16 cellular contexts compared by ENCODE assay signal in the genomic region with DNA sequence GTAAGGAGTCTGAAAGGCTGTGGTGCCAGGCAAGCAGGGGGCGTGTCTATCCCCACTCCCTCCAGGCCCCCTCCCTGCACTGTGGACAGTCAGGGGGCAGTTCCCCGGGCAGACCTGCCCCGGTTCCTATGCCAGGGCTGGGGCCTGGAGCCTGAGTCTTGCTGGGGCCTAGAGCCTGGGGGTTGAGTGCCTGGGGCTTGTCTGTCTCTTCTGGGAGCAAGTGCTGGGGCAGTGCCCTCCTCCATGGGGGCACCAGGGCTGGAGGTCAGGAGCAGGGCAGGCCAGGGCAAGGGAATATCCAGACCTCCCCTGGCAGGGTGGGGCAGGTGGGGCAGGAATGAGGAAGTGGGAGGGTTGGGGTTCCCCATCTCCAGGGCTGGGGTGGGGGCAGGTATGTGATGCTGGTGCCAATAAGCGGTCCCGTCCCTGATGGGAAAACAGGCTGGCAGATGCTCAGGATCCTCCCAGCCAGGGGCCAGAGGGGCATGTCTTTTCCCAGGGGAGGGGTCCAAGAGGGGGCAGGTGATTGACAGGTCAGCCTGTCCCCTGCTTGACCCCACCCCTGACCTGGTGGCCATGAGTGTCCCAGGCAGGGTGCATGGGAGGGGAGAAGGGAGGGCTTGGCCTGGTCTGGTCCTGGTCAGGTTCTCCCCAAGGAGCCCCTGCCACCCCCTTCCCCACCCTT. TPM values are rescaled to one million over a fixed set of nuclear protein-coding genes. Genes with fewer than 3 reads are reported as not detected.
DNase-seq lines count a peak whose midpoint lies in the region; ATAC-seq, FAIRE-seq and TF ChIP-seq lines count a peak whose summit lies in the region.
"Had no signal": no experiment of that assay in that cellular context is flagged by ENCODE, and none has a peak within 500 bp of the region (broad histone marks: within the 10 kb centered on the region; RNA-seq: fewer than 3 reads in every experiment).

No MANE protein-coding gene starts in this region.

- TF ChIP-seq POLR2A in GM18526 (IDR thresholded peaks at IDR 0.05; ENCODE audit: extremely low read depth, insufficient read length) (peak; percentile 16), HepG2 (IDR thresholded peaks at IDR 0.05; ENCODE audit: insufficient read depth in 1 of 2, low read depth in 2 of 2, low read length in 2 of 2) (peak in 1 of 2 experiments; percentile 26; a peak in 1 of 4 replicates), stomach (IDR thresholded peaks at IDR 0.05) (no peak)

- no TSS peak for BruUV-seq in HepG2 (replicated peaks; lab: Mats Ljungman, UMichigan)

- H3K27me3 ChIP-seq in HepG2 (ENCODE audit: control insufficient read depth in 1 of 2, insufficient read depth in 2 of 2, low read length in 2 of 2): no peaks in the 10 kb centered on the region
- no peaks in the 10 kb centered on the region for H3K27me3 ChIP-seq in stomach

- H3K9me3 ChIP-seq in HepG2 (ENCODE audit: low read length) (no peaks in the 10 kb centered on the region), stomach (no peaks in the 10 kb centered on the region)
- H3K9me3 ChIP-seq: esophagus muscularis mucosa, prostate gland had no signal

- FAIRE-seq in HepG2 (lab: Jason Lieb, UNC): no peak
- FAIRE-seq: TTC549 had no signal

- intact Hi-C loops in HepG2 (cut with micrococcal nuclease; ENCODE audit: unreplicated experiment) (no loop called here), stomach (cut with DNase I; ENCODE audit: low total_unique reads) (no loop called here)

- peaks cover 5% of the 10 kb centered on the region; the same call in 1 of the 2 replicates for H4K20me1 ChIP-seq in HepG2 (ENCODE audit: insufficient read depth, low read length)

- no peak overlapping the region for H2AFZ ChIP-seq in HepG2 (ENCODE audit: low read length)

- in situ Hi-C loops in HepG2 (cut with HindIII; ENCODE audit: extremely low pct_ligation_motif_present, low pct_unique_long_range_greater_than_20kb): no loop called here

- no peak overlapping the region for H3K4me2 ChIP-seq in HepG2 (ENCODE audit: low read depth, low read length)

- no peak overlapping the region for H3K4me3 ChIP-seq in HepG2 (replicated peaks in 1 of 3; ENCODE audit: insufficient read depth in 1 of 3, low read depth in 2 of 3, low read length in 3 of 3)
- no peak overlapping the region for H3K4me3 ChIP-seq in stomach
- H3K4me3 ChIP-seq: esophagus muscularis mucosa, prostate gland had no signal

- DNase-seq in RPMI8226: peak; percentile 78
- DNase-seq in HepG2 (ENCODE audit: low spot score): no peak
- DNase-seq in stomach: no peak
- no peak for DNase-seq in NCI-H748 (lab: John Stamatoyannopoulos, UW; ENCODE audit: unreplicated experiment)
- DNase-seq in activated effector memory CD4-positive, alpha-beta T cell treated with Interleukin-2 at 50 U/mL for 16 hours: no peak
- DNase-seq: CD8-positive, alpha-beta T cell; stimulated activated CD4-positive, alpha-beta T cell treated with anti-CD3 and anti-CD28 coated beads, Interleukin-4, amount 100 ng/mL, for 24 hours; stimulated activated naive CD8-positive, alpha-beta T cell treated with anti-CD3 and anti-CD28 coated beads, Interleukin-15, Interleukin-2, amounts not matched to agents 100 U/mL and 50 U/mL, for 24 hours had no signal

- TF ChIP-seq RAD21 in HepG2 (CRISPR knock-in tag; IDR thresholded peaks at IDR 0.05): no peak

- peaks cover 2 to 5% of the 10 kb centered on the region in 2 experiments; a peak in 1 of 5 replicates for H3K36me3 ChIP-seq in HepG2 (replicated peaks in 1 of 2; ENCODE audit: control insufficient read depth in 1 of 2, insufficient read depth in 2 of 2, low read length in 2 of 2)
- no peaks in the 10 kb centered on the region for H3K36me3 ChIP-seq in stomach
- H3K36me3 ChIP-seq: esophagus muscularis mucosa, prostate gland had no signal

- CTCF ChIA-PET in HepG2 (lab: Yijun Ruan, JAX; ENCODE audit: low intra/inter-chr PET ratio, low total read pairs): no interaction called here

- TF ChIP-seq EP300 in HepG2 (IDR thresholded peaks at IDR 0.05; ENCODE audit: low read depth in 2 of 2, low read length in 2 of 2): no peak
- TF ChIP-seq EP300 in HepG2 (CRISPR knock-in tag; IDR thresholded peaks at IDR 0.05; ENCODE audit: borderline replicate concordance): no peak
- no peak for TF ChIP-seq EP300 in stomach (IDR thresholded peaks at IDR 0.05)

- ATAC-seq in HepG2 (no peak), GM21619 (IDR thresholded peaks at IDR 0.05; ENCODE audit: unreplicated experiment) (no peak)
- ATAC-seq: activated naive CD4-positive, alpha-beta T cell treated with anti-CD3 and anti-CD28 coated beads, Interleukin-2, amount 50 U/mL, for 72 hours; CD8-positive, alpha-beta T cell; stimulated activated naive CD8-positive, alpha-beta T cell treated with anti-CD3 and anti-CD28 coated beads, Interleukin-15, Interleukin-2, amounts not matched to agents 100 U/mL and 50 U/mL, for 24 hours had no signal

- H3K27ac ChIP-seq in HepG2 (ENCODE audit: extremely low read length, insufficient read depth, low read length): peak overlapping the region; percentile 13
- peak overlapping the region; percentile 65 to 80 (median 78) for H3K27ac ChIP-seq in stomach
- H3K27ac ChIP-seq: prostate gland had no signal

- H3K4me1 ChIP-seq in HepG2 (ENCODE audit: insufficient read depth, low read length): peaks cover 95% of the 10 kb centered on the region
- H3K4me1 ChIP-seq in stomach: peaks cover 42 to 71% (median 55%) of the 10 kb centered on the region in 4 donors
- H3K4me1 ChIP-seq: prostate gland had no signal

- no peaks in the 10 kb centered on the region for H3K79me2 ChIP-seq in HepG2 (ENCODE audit: insufficient read depth, low read length)

- POLR2A ChIA-PET in HepG2 (lab: Yijun Ruan, JAX): interaction anchor here (1.3 to 5.9 kb wide), 3 partner anchors 11 to 16 kb away, joined by 3 to 55 read pairs (median 5); no protein-coding TSS in a partner anchor

- TF ChIP-seq CTCF in HepG2 (CRISPR knock-in tag; IDR thresholded peaks at IDR 0.05): no peak
- TF ChIP-seq CTCF in stomach (IDR thresholded peaks at IDR 0.05): no peak

- 56% methylated on average over 3 of the region's 5 CpGs for WGBS in HepG2 (ENCODE audit: low lambda C conversion rate)
- 33 to 81% (median 54%) methylated on average over 2 to 5 of the region's 5 CpGs for WGBS in stomach, 5 donors

- H3K9ac ChIP-seq in HepG2 (ENCODE audit: insufficient read depth, low read depth, low read length): no peak overlapping the region

RNA-seq across cellular contexts. Expression of gene TNFAIP2, which starts 11.8 kb away (rescaled TPM):
- total RNA-seq in HepG2 (2016; rRNA removed; fragmentation: Illumina TruSeq; extraction: Trizol) (0.45 and 0.46 TPM in 2 replicates), stomach (100 to 1,000 TPM in 2 of 5 donors, 10 to 100 TPM in 3; 30.7 to 279 (median 48.7) TPM)
- not detected in 2 replicates for total RNA-seq in HepG2 (2016; cell fraction: cytosol; rRNA removed; fragmentation: Illumina TruSeq; extraction: Trizol; ENCODE audit: low read depth)
- total RNA-seq in HepG2 (2016; cell fraction: insoluble cytoplasmic fraction; rRNA removed; fragmentation: Illumina TruSeq; extraction: Trizol): 0.45 and 0.67 TPM in 2 replicates
- 0.31 and 0.40 TPM in 2 replicates for total RNA-seq in HepG2 (2016; cell fraction: membrane; rRNA removed; fragmentation: Illumina TruSeq; extraction: Trizol)
- 0.34 and 0.94 TPM in 2 replicates for total RNA-seq in HepG2 (2016; cell fraction: nucleus; rRNA removed; fragmentation: Illumina TruSeq; extraction: Trizol)
- polyA plus RNA-seq in HepG2 (2011; rRNA removed) (0.91 and 1.5 TPM in 2 replicates), stomach (100 to 1,000 TPM in 1 of 3 donors, 10 to 100 TPM in 2; 63.8 to 211 (median 82.2) TPM)
- 0.28 and 0.81 TPM in 2 replicates for polyA plus RNA-seq in HepG2 (2011; cell fraction: cytosol; rRNA removed)
- polyA plus RNA-seq in HepG2 (2011; cell fraction: nucleus; rRNA removed): 7.5 and 18.0 TPM in 2 replicates
- 0.36 and 0.61 TPM in 2 replicates for polyA plus RNA-seq in HepG2 (2012)
- not detected in 2 replicates for polyA plus RNA-seq in HepG2 (2016; cell fraction: cytosol; fragmentation: Illumina TruSeq; extraction: Trizol; ENCODE audit: low read depth)
- polyA plus RNA-seq in HepG2 (2016; cell fraction: insoluble cytoplasmic fraction; fragmentation: Illumina TruSeq; extraction: Trizol; ENCODE audit: low read depth): 0.16 and 0.42 TPM in 2 replicates
- 0.18 and 0.23 TPM in 2 replicates for polyA plus RNA-seq in HepG2 (2016; cell fraction: membrane; fragmentation: Illumina TruSeq; extraction: Trizol; ENCODE audit: low read depth)
- 0.83 and 1.8 TPM in 2 replicates for polyA plus RNA-seq in HepG2 (2016; cell fraction: nucleus; fragmentation: Illumina TruSeq; extraction: Trizol; ENCODE audit: insufficient read depth, low read depth)
- polyA minus RNA-seq in HepG2 (2011; rRNA and poly(A)+ RNA removed; ENCODE audit: low replicate concordance): 2.4 and 123 TPM in 2 replicates
- polyA minus RNA-seq in HepG2 (2011; cell fraction: cytosol; rRNA and poly(A)+ RNA removed): 0.79 and 1.2 TPM in 2 replicates
- 1.5 and 2.1 TPM in 2 replicates for polyA minus RNA-seq in HepG2 (2011; cell fraction: nucleus; rRNA and poly(A)+ RNA removed)

RNA-seq across cellular contexts. Expression of gene EXOC3L4, which starts 16.9 kb away (rescaled TPM):
- total RNA-seq in HepG2 (2016; rRNA removed; fragmentation: Illumina TruSeq; extraction: Trizol) (11.3 and 27.0 TPM in 2 replicates), stomach (10 to 100 TPM in 3 of 5 donors, 1 to 10 TPM in 2; 1.3 to 82.8 (median 38.5) TPM)
- 6.3 and 6.7 TPM in 2 replicates for total RNA-seq in HepG2 (2016; cell fraction: cytosol; rRNA removed; fragmentation: Illumina TruSeq; extraction: Trizol; ENCODE audit: low read depth)
- total RNA-seq in HepG2 (2016; cell fraction: insoluble cytoplasmic fraction; rRNA removed; fragmentation: Illumina TruSeq; extraction: Trizol): 9.0 and 28.6 TPM in 2 replicates
- 11.1 and 11.5 TPM in 2 replicates for total RNA-seq in HepG2 (2016; cell fraction: membrane; rRNA removed; fragmentation: Illumina TruSeq; extraction: Trizol)
- total RNA-seq in HepG2 (2016; cell fraction: nucleus; rRNA removed; fragmentation: Illumina TruSeq; extraction: Trizol): 32.0 and 33.7 TPM in 2 replicates
- polyA plus RNA-seq in HepG2 (2011; rRNA removed) (11.8 and 21.2 TPM in 2 replicates), stomach (10 to 100 TPM in 2 of 3 donors, 1 to 10 TPM in 1; 9.9 to 21.6 (median 10.8) TPM)
- polyA plus RNA-seq in HepG2 (2011; cell fraction: cytosol; rRNA removed): 10.4 and 15.5 TPM in 2 replicates
- 157 and 161 TPM in 2 replicates for polyA plus RNA-seq in HepG2 (2011; cell fraction: nucleus; rRNA removed)
- 12.5 and 20.1 TPM in 2 replicates for polyA plus RNA-seq in HepG2 (2012)
- polyA plus RNA-seq in HepG2 (2016; cell fraction: cytosol; fragmentation: Illumina TruSeq; extraction: Trizol; ENCODE audit: low read depth): 4.1 and 4.2 TPM in 2 replicates
- 7.6 and 10.6 TPM in 2 replicates for polyA plus RNA-seq in HepG2 (2016; cell fraction: insoluble cytoplasmic fraction; fragmentation: Illumina TruSeq; extraction: Trizol; ENCODE audit: low read depth)
- polyA plus RNA-seq in HepG2 (2016; cell fraction: membrane; fragmentation: Illumina TruSeq; extraction: Trizol; ENCODE audit: low read depth): 6.1 and 7.1 TPM in 2 replicates
- 105 and 107 TPM in 2 replicates for polyA plus RNA-seq in HepG2 (2016; cell fraction: nucleus; fragmentation: Illumina TruSeq; extraction: Trizol; ENCODE audit: insufficient read depth, low read depth)
- 0.28 and 10.1 TPM in 2 replicates for polyA minus RNA-seq in HepG2 (2011; rRNA and poly(A)+ RNA removed; ENCODE audit: low replicate concordance)
- polyA minus RNA-seq in HepG2 (2011; cell fraction: cytosol; rRNA and poly(A)+ RNA removed): 3.4 and 5.3 TPM in 2 replicates
- 24.7 and 29.2 TPM in 2 replicates for polyA minus RNA-seq in HepG2 (2011; cell fraction: nucleus; rRNA and poly(A)+ RNA removed)
- total RNA-seq: activated naive CD4-positive, alpha-beta T cell treated with anti-CD3 and anti-CD28 coated beads, Interleukin-2, amount 50 U/mL, for 72 hours; CD8-positive, alpha-beta T cell had no signal

RNA-seq across cellular contexts. Expression of gene LBHD2, which starts 27.4 kb away (rescaled TPM):
- total RNA-seq in HepG2 (2016; rRNA removed; fragmentation: Illumina TruSeq; extraction: Trizol) (0.72 and 1.00 TPM in 2 replicates), stomach (not detected)
- 2.3 and 2.8 TPM in 2 replicates for total RNA-seq in HepG2 (2016; cell fraction: cytosol; rRNA removed; fragmentation: Illumina TruSeq; extraction: Trizol; ENCODE audit: low read depth)
- 0.37 and 0.39 TPM in 2 replicates for total RNA-seq in HepG2 (2016; cell fraction: insoluble cytoplasmic fraction; rRNA removed; fragmentation: Illumina TruSeq; extraction: Trizol)
- 1.1 and 4.0 TPM in 2 replicates for total RNA-seq in HepG2 (2016; cell fraction: membrane; rRNA removed; fragmentation: Illumina TruSeq; extraction: Trizol)
- not detected in 2 replicates for total RNA-seq in HepG2 (2016; cell fraction: nucleus; rRNA removed; fragmentation: Illumina TruSeq; extraction: Trizol)
- polyA plus RNA-seq in HepG2 (2011; rRNA removed) (0.67 and 0.95 TPM in 2 replicates), stomach (not detected)
- 0.85 and 2.1 TPM in 2 replicates for polyA plus RNA-seq in HepG2 (2011; cell fraction: cytosol; rRNA removed)
- 0.64 and 1.0 TPM in 2 replicates for polyA plus RNA-seq in HepG2 (2011; cell fraction: nucleus; rRNA removed)
- polyA plus RNA-seq in HepG2 (2012): 0.40 and 0.72 TPM in 2 replicates
- 2.9 and 3.8 TPM in 2 replicates for polyA plus RNA-seq in HepG2 (2016; cell fraction: cytosol; fragmentation: Illumina TruSeq; extraction: Trizol; ENCODE audit: low read depth)
- 0.36 and 0.88 TPM in 2 replicates for polyA plus RNA-seq in HepG2 (2016; cell fraction: insoluble cytoplasmic fraction; fragmentation: Illumina TruSeq; extraction: Trizol; ENCODE audit: low read depth)
- 0.86 and 1.1 TPM in 2 replicates for polyA plus RNA-seq in HepG2 (2016; cell fraction: membrane; fragmentation: Illumina TruSeq; extraction: Trizol; ENCODE audit: low read depth)
- polyA plus RNA-seq in HepG2 (2016; cell fraction: nucleus; fragmentation: Illumina TruSeq; extraction: Trizol; ENCODE audit: insufficient read depth, low read depth): 0.73 and 0.75 TPM in 2 replicates
- 0.30 TPM in 1 of 2 replicates, not detected in the other for polyA minus RNA-seq in HepG2 (2011; rRNA and poly(A)+ RNA removed; ENCODE audit: low replicate concordance)
- not detected in 2 replicates for polyA minus RNA-seq in HepG2 (2011; cell fraction: cytosol; rRNA and poly(A)+ RNA removed)
- polyA minus RNA-seq in HepG2 (2011; cell fraction: nucleus; rRNA and poly(A)+ RNA removed): not detected in 2 replicates
- total RNA-seq: activated naive CD4-positive, alpha-beta T cell treated with anti-CD3 and anti-CD28 coated beads, Interleukin-2, amount 50 U/mL, for 72 hours; CD8-positive, alpha-beta T cell; cerebellum; esophagus muscularis mucosa; Right ventricle myocardium superior had no signal

RNA-seq across cellular contexts. Expression of gene CDC42BPB, which starts 54.1 kb away (rescaled TPM):
- total RNA-seq in HepG2 (2016; rRNA removed; fragmentation: Illumina TruSeq; extraction: Trizol) (19.7 and 20.2 TPM in 2 replicates), stomach (100 to 1,000 TPM in 4 of 5 donors, 10 to 100 TPM in 1; 85.2 to 400 (median 191) TPM)
- total RNA-seq in HepG2 (2016; cell fraction: cytosol; rRNA removed; fragmentation: Illumina TruSeq; extraction: Trizol; ENCODE audit: low read depth): 5.5 and 5.6 TPM in 2 replicates
- total RNA-seq in HepG2 (2016; cell fraction: insoluble cytoplasmic fraction; rRNA removed; fragmentation: Illumina TruSeq; extraction: Trizol): 15.3 and 20.6 TPM in 2 replicates
- 7.4 and 7.9 TPM in 2 replicates for total RNA-seq in HepG2 (2016; cell fraction: membrane; rRNA removed; fragmentation: Illumina TruSeq; extraction: Trizol)
- total RNA-seq in HepG2 (2016; cell fraction: nucleus; rRNA removed; fragmentation: Illumina TruSeq; extraction: Trizol): 21.4 and 24.6 TPM in 2 replicates
- polyA plus RNA-seq in HepG2 (2011; rRNA removed) (32.3 and 33.3 TPM in 2 replicates), stomach (10 to 100 TPM; 16.3 to 23.7 (median 20.6) TPM)
- 14.7 and 18.8 TPM in 2 replicates for polyA plus RNA-seq in HepG2 (2011; cell fraction: cytosol; rRNA removed)
- polyA plus RNA-seq in HepG2 (2011; cell fraction: nucleus; rRNA removed): 82.2 and 87.0 TPM in 2 replicates
- 23.1 and 30.9 TPM in 2 replicates for polyA plus RNA-seq in HepG2 (2012)
- polyA plus RNA-seq in HepG2 (2016; cell fraction: cytosol; fragmentation: Illumina TruSeq; extraction: Trizol; ENCODE audit: low read depth): 0.78 and 1.0 TPM in 2 replicates
- polyA plus RNA-seq in HepG2 (2016; cell fraction: insoluble cytoplasmic fraction; fragmentation: Illumina TruSeq; extraction: Trizol; ENCODE audit: low read depth): 10.5 and 14.1 TPM in 2 replicates
- 3.0 and 3.4 TPM in 2 replicates for polyA plus RNA-seq in HepG2 (2016; cell fraction: membrane; fragmentation: Illumina TruSeq; extraction: Trizol; ENCODE audit: low read depth)
- 45.7 and 47.5 TPM in 2 replicates for polyA plus RNA-seq in HepG2 (2016; cell fraction: nucleus; fragmentation: Illumina TruSeq; extraction: Trizol; ENCODE audit: insufficient read depth, low read depth)
- 93.6 and 143 TPM in 2 replicates for polyA minus RNA-seq in HepG2 (2011; rRNA and poly(A)+ RNA removed; ENCODE audit: low replicate concordance)
- polyA minus RNA-seq in HepG2 (2011; cell fraction: cytosol; rRNA and poly(A)+ RNA removed): 23.7 and 25.9 TPM in 2 replicates
- polyA minus RNA-seq in HepG2 (2011; cell fraction: nucleus; rRNA and poly(A)+ RNA removed): 38.8 and 39.3 TPM in 2 replicates

Comparison
In these comparisons a context has a peak if more than half of its experiments do, and no peak if none do; other contexts are left out.
1. RNA of gene TNFAIP2, which starts 11.8 kb away (total RNA-seq): 30.7 to 279 TPM in stomach; 0.31 to 0.94 TPM in HepG2; every median in the first group is over 10 times any median in the second.